ENCODE assay signal across 11 cellular contexts in the genomic region with DNA sequence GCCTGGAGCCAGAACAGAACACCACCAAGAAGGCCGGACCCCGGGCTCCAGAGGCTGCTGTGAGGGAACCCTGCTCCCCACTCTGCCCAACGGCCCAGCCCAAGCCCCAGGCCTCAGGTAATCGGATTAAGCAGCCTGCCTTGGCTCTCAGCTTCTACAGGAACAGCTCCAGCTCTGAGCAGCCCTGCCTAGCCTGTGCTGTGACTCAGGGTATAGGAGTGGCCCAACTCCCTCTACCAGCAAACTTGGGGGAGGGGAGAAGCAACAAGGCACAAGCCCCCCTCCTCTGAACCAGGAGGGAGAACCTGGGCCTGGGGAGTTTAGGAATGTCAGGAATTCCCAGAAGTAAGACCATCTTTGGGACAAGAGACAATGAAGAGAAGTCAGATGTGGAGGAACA. TPM values are rescaled to one million over a fixed set of nuclear protein-coding genes. Genes with fewer than 3 reads are reported as not detected.
DNase-seq lines count a peak whose midpoint lies in the region; ATAC-seq and TF ChIP-seq lines count a peak whose summit lies in the region.
"Had no signal": no experiment of that assay in that cellular context is flagged by ENCODE, and none has a peak within 500 bp of the region (broad histone marks: within the 10 kb centered on the region; RNA-seq: fewer than 3 reads in every experiment).

No MANE protein-coding gene starts in this region.

- peaks cover 8% of the 10 kb centered on the region for H3K4me1 Mint-ChIP-seq in activated naive CD4-positive, alpha-beta T cell treated with anti-CD3 and anti-CD28 coated beads, Interleukin-2, amount 10 ng/mL, durations not matched to agents 7 days and 5 days
- H3K4me1 Mint-ChIP-seq in T-helper 17 cell (peaks cover 6% of the 10 kb centered on the region), CD14-positive monocyte (peaks cover 19% of the 10 kb centered on the region)

- H3K9me3 ChIP-seq in T-helper 17 cell (ENCODE audit: control insufficient read depth, low read length, poor library complexity, severe bottlenecking), result no peaks in the 10 kb centered on the region

- CTCF ChIA-PET in activated naive CD4-positive, alpha-beta T cell treated with anti-CD3 and anti-CD28 coated beads, Interleukin-2, amount 10 ng/mL, durations not matched to agents 7 days and 5 days (lab: Charles Lee), result interaction anchor here (1.1 to 2.6 kb wide), 6 partner anchors 10 to 235 kb away, joined by 3 to 22 read pairs (median 10); a partner anchor contains a TSS

- DNase-seq in activated naive CD4-positive, alpha-beta T cell treated with anti-CD3 and anti-CD28 coated beads, Interleukin-2, amount 10 ng/mL, durations not matched to agents 7 days and 5 days, result no peak
- no peak for DNase-seq in activated naive CD4-positive, alpha-beta T cell (lab: John Stamatoyannopoulos, UW)
- DNase-seq in T-helper 17 cell, result no peak
- peak; percentile 57 for DNase-seq in fibroblast of the aortic adventitia (ENCODE audit: low read depth)
- no peak for DNase-seq in NOMO-1 (lab: John Stamatoyannopoulos, UW; ENCODE audit: unreplicated experiment in 2 of 2)
- no peak for DNase-seq in CD14-positive monocyte (ENCODE audit: low spot score)
- DNase-seq: C1 segment of cervical spinal cord, NCI-H1694 treated with DMSO at 0.1 percent for 48 hours, T-helper 1 cell had no signal

- TF ChIP-seq CTCF in fibroblast of the aortic adventitia (IDR thresholded peaks at IDR 0.05; ENCODE audit: insufficient read depth, low read length), result no peak
- TF ChIP-seq CTCF in CD14-positive monocyte (IDR thresholded peaks at IDR 0.05), result no peak

- H3K27me3 Mint-ChIP-seq in activated naive CD4-positive, alpha-beta T cell treated with anti-CD3 and anti-CD28 coated beads, Interleukin-2, amount 10 ng/mL, durations not matched to agents 7 days and 5 days, result no peaks in the 10 kb centered on the region
- H3K27me3 Mint-ChIP-seq in T-helper 17 cell (no peaks in the 10 kb centered on the region), CD14-positive monocyte (ENCODE audit: low read depth in 3 of 3) (no peaks in the 10 kb centered on the region)

- peaks cover 53% of the 10 kb centered on the region for H3K36me3 Mint-ChIP-seq in activated naive CD4-positive, alpha-beta T cell treated with anti-CD3 and anti-CD28 coated beads, Interleukin-2, amount 10 ng/mL, durations not matched to agents 7 days and 5 days
- H3K36me3 Mint-ChIP-seq in T-helper 17 cell (ENCODE audit: low read depth), result peaks cover 11% of the 10 kb centered on the region
- peaks cover 69 to 82% of the 10 kb centered on the region in 2 donors for H3K36me3 Mint-ChIP-seq in CD14-positive monocyte

- H3K27ac Mint-ChIP-seq in activated naive CD4-positive, alpha-beta T cell treated with anti-CD3 and anti-CD28 coated beads, Interleukin-2, amount 10 ng/mL, durations not matched to agents 7 days and 5 days, result peak overlapping the region; percentile 74
- H3K27ac Mint-ChIP-seq in T-helper 17 cell (peak overlapping the region; percentile 29), CD14-positive monocyte (peak overlapping the region in 3 of 7 donors; percentile 42 to 74 (median 60))

- H3K27ac ChIP-seq in skin epidermis, result peak overlapping the region in 15 of 21 experiments; percentile 13 to 89 (median 80)

- intact Hi-C loops in CD14-positive monocyte (cut with micrococcal nuclease), result no loop called here

- H3K9me3 Mint-ChIP-seq in activated naive CD4-positive, alpha-beta T cell treated with anti-CD3 and anti-CD28 coated beads, Interleukin-2, amount 10 ng/mL, durations not matched to agents 7 days and 5 days, result no peaks in the 10 kb centered on the region
- H3K9me3 Mint-ChIP-seq in CD14-positive monocyte, result no peaks in the 10 kb centered on the region

- H3K4me3 Mint-ChIP-seq in activated naive CD4-positive, alpha-beta T cell treated with anti-CD3 and anti-CD28 coated beads, Interleukin-2, amount 10 ng/mL, durations not matched to agents 7 days and 5 days, result no peak overlapping the region
- H3K4me3 Mint-ChIP-seq in T-helper 17 cell (no peak overlapping the region), CD14-positive monocyte (no peak overlapping the region)

- no peak for ATAC-seq in T-helper 17 cell
- ATAC-seq in GM21717 (IDR thresholded peaks at IDR 0.05; ENCODE audit: unreplicated experiment), result no peak

- H3K4me3 ChIP-seq in fibroblast of the aortic adventitia (ENCODE audit: low read depth, low read length), result no peak overlapping the region
- no peak overlapping the region for H3K4me3 ChIP-seq in skin epidermis

RNA-seq across cellular contexts. Expression of a gene that starts 0.8 kb away (rescaled TPM):
- not detected for total RNA-seq in T-helper 17 cell
- total RNA-seq in fibroblast of the aortic adventitia (ENCODE audit: low replicate concordance), result 0.57 and 1.4 TPM in 2 replicates
- 1 to 10 TPM in 1 of 2 donors, under 1 TPM in 1; 0.86 to 1.2 TPM for polyA plus RNA-seq in CD14-positive monocyte

RNA-seq across cellular contexts. Expression of a gene that starts 7.1 kb away (rescaled TPM):
- total RNA-seq in T-helper 17 cell, result 10 to 100 TPM; 28.9 to 32.7 TPM
- total RNA-seq in fibroblast of the aortic adventitia (ENCODE audit: low replicate concordance), result 32.3 and 127 TPM in 2 replicates
- polyA plus RNA-seq in CD14-positive monocyte, result 100 to 1,000 TPM; 103 to 107 TPM

RNA-seq across cellular contexts. Expression of a gene that starts 11.3 kb away (rescaled TPM):
- total RNA-seq in T-helper 17 cell, result 1 to 10 TPM; 3.9 to 8.1 TPM
- 4.9 and 71.7 TPM in 2 replicates for total RNA-seq in fibroblast of the aortic adventitia (ENCODE audit: low replicate concordance)
- 100 to 1,000 TPM; 642 to 884 TPM for polyA plus RNA-seq in CD14-positive monocyte

RNA-seq across cellular contexts. Expression of a gene that starts 24.0 kb away (rescaled TPM):
- 10 to 100 TPM; 22.3 to 23.4 TPM for total RNA-seq in T-helper 17 cell
- 27.1 and 33.1 TPM in 2 replicates for total RNA-seq in fibroblast of the aortic adventitia (ENCODE audit: low replicate concordance)
- 1 to 10 TPM; 6.2 to 9.2 TPM for polyA plus RNA-seq in CD14-positive monocyte

RNA-seq across cellular contexts. Expression of a gene that starts 29.0 kb away (rescaled TPM):
- total RNA-seq in T-helper 17 cell (10 to 100 TPM; 33.4 to 37.0 TPM), fibroblast of the aortic adventitia (ENCODE audit: low replicate concordance) (14.6 and 60.4 TPM in 2 replicates)
- polyA plus RNA-seq in CD14-positive monocyte, result 1 to 10 TPM; 2.9 to 5.6 TPM
